1 cellular context compared by ENCODE assay signal in genomic region chr2:158717366-158718195, GRCh38.
TF ChIP-seq lines count a peak whose summit lies in the region.

No MANE protein-coding gene starts in this region.

TF ChIP-seq in GM23338, 12 proteins besides CTCF, POLR2A, EP300 and RAD21 (continued from another document):
- TF ChIP-seq, protein P1, sequence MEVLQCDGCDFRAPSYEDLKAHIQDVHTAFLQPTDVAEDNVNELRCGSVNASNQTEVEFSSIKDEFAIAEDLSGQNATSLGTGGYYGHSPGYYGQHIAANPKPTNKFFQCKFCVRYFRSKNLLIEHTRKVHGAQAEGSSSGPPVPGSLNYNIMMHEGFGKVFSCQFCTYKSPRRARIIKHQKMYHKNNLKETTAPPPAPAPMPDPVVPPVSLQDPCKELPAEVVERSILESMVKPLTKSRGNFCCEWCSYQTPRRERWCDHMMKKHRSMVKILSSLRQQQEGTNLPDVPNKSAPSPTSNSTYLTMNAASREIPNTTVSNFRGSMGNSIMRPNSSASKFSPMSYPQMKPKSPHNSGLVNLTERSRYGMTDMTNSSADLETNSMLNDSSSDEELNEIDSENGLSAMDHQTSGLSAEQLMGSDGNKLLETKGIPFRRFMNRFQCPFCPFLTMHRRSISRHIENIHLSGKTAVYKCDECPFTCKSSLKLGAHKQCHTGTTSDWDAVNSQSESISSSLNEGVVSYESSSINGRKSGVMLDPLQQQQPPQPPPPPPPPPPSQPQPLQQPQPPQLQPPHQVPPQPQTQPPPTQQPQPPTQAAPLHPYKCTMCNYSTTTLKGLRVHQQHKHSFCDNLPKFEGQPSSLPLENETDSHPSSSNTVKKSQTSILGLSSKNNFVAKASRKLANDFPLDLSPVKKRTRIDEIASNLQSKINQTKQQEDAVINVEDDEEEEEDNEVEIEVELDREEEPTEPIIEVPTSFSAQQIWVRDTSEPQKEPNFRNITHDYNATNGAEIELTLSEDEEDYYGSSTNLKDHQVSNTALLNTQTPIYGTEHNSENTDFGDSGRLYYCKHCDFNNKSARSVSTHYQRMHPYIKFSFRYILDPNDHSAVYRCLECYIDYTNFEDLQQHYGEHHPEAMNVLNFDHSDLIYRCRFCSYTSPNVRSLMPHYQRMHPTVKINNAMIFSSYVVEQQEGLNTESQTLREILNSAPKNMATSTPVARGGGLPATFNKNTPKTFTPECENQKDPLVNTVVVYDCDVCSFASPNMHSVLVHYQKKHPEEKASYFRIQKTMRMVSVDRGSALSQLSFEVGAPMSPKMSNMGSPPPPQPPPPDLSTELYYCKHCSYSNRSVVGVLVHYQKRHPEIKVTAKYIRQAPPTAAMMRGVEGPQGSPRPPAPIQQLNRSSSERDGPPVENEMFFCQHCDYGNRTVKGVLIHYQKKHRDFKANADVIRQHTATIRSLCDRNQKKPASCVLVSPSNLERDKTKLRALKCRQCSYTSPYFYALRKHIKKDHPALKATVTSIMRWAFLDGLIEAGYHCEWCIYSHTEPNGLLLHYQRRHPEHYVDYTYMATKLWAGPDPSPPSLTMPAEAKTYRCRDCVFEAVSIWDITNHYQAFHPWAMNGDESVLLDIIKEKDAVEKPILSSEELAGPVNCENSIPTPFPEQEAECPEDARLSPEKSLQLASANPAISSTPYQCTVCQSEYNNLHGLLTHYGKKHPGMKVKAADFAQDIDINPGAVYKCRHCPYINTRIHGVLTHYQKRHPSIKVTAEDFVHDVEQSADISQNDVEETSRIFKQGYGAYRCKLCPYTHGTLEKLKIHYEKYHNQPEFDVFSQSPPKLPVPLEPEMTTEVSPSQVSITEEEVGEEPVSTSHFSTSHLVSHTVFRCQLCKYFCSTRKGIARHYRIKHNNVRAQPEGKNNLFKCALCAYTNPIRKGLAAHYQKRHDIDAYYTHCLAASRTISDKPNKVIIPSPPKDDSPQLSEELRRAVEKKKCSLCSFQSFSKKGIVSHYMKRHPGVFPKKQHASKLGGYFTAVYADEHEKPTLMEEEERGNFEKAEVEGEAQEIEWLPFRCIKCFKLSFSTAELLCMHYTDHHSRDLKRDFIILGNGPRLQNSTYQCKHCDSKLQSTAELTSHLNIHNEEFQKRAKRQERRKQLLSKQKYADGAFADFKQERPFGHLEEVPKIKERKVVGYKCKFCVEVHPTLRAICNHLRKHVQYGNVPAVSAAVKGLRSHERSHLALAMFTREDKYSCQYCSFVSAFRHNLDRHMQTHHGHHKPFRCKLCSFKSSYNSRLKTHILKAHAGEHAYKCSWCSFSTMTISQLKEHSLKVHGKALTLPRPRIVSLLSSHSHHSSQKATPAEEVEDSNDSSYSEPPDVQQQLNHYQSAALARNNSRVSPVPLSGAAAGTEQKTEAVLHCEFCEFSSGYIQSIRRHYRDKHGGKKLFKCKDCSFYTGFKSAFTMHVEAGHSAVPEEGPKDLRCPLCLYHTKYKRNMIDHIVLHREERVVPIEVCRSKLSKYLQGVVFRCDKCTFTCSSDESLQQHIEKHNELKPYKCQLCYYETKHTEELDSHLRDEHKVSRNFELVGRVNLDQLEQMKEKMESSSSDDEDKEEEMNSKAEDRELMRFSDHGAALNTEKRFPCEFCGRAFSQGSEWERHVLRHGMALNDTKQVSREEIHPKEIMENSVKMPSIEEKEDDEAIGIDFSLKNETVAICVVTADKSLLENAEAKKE (CRISPR knock-in tag; IDR thresholded peaks at IDR 0.05) = no peak
- TF ChIP-seq, protein P2, sequence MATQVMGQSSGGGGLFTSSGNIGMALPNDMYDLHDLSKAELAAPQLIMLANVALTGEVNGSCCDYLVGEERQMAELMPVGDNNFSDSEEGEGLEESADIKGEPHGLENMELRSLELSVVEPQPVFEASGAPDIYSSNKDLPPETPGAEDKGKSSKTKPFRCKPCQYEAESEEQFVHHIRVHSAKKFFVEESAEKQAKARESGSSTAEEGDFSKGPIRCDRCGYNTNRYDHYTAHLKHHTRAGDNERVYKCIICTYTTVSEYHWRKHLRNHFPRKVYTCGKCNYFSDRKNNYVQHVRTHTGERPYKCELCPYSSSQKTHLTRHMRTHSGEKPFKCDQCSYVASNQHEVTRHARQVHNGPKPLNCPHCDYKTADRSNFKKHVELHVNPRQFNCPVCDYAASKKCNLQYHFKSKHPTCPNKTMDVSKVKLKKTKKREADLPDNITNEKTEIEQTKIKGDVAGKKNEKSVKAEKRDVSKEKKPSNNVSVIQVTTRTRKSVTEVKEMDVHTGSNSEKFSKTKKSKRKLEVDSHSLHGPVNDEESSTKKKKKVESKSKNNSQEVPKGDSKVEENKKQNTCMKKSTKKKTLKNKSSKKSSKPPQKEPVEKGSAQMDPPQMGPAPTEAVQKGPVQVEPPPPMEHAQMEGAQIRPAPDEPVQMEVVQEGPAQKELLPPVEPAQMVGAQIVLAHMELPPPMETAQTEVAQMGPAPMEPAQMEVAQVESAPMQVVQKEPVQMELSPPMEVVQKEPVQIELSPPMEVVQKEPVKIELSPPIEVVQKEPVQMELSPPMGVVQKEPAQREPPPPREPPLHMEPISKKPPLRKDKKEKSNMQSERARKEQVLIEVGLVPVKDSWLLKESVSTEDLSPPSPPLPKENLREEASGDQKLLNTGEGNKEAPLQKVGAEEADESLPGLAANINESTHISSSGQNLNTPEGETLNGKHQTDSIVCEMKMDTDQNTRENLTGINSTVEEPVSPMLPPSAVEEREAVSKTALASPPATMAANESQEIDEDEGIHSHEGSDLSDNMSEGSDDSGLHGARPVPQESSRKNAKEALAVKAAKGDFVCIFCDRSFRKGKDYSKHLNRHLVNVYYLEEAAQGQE (IDR thresholded peaks at IDR 0.05; ENCODE audit: unreplicated experiment) = no peak
- TF ChIP-seq ZNF331 (CRISPR knock-in tag; IDR thresholded peaks at IDR 0.05; ENCODE audit: low read depth) (no peak), ETS1 (IDR thresholded peaks at IDR 0.05) (no peak), STAT1 (IDR thresholded peaks at IDR 0.05; ENCODE audit: unreplicated experiment) (no peak), EZH2phosphoT487 (IDR thresholded peaks at IDR 0.05; ENCODE audit: unreplicated experiment) (no peak), CREB1 (CRISPR knock-in tag; IDR thresholded peaks at IDR 0.05; ENCODE audit: low read depth) (no peak)
